Comparison of ENCODE assay signal across 1 cellular context in the genomic region with DNA sequence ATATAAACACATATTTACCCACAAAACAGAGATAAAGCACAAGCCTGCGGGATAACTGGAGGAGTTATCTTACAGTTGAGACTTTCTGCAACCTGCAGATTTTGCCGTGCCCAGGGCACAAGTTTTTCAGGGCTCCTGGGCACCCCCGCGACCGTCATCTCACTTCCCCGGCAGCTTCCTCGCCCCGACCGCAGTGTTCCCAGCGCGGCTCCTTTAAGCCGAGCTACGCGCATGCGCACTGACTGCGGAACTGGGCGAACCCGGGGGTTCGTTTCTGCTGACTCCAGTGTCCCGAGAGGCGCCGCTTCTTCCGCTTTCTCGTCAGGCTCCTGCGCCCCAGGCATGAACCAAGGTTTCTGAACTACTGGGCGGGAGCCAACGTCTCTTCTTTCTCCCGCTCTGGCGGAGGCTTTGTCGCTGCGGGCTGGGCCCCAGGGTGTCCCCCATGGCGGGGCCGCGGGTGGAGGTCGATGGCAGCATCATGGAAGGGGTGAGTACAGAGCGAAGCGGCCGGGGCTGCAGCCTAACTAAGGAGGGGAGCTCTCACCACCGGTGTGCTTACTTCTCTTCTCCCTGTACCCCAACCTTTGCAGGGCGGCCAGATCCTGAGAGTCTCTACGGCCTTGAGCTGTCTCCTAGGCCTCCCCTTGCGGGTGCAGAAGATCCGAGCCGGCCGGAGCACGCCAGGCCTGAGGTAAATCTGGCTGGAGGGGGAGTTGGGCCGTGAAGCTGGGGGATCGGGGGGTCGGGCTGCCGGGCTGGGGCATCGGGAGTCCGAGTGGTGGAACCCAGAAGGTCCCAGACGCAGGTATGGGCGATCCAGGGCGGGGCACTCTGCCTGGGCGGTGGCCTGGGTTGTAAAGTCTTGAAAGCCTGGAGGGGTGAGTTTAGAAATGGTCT.
TF ChIP-seq lines count a peak whose summit lies in the region.

A gene (plus strand): TSS at position 286 of the 900 bp plus-strand sequence. CDS start 160 bp downstream, at position 446.

TF ChIP-seq in HEK293, 187 proteins besides CTCF, POLR2A, EP300 and RAD21 (continued from another document and continues in another):
- TF ChIP-seq YY1 (tag by site-specific recombination; IDR thresholded peaks at IDR 0.05): peak; percentile 50; the same call in 1 of the 2 replicates
- TF ChIP-seq, protein P1, sequence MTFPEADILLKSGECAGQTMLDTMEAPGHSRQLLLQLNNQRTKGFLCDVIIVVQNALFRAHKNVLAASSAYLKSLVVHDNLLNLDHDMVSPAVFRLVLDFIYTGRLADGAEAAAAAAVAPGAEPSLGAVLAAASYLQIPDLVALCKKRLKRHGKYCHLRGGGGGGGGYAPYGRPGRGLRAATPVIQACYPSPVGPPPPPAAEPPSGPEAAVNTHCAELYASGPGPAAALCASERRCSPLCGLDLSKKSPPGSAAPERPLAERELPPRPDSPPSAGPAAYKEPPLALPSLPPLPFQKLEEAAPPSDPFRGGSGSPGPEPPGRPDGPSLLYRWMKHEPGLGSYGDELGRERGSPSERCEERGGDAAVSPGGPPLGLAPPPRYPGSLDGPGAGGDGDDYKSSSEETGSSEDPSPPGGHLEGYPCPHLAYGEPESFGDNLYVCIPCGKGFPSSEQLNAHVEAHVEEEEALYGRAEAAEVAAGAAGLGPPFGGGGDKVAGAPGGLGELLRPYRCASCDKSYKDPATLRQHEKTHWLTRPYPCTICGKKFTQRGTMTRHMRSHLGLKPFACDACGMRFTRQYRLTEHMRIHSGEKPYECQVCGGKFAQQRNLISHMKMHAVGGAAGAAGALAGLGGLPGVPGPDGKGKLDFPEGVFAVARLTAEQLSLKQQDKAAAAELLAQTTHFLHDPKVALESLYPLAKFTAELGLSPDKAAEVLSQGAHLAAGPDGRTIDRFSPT (tag by site-specific recombination; IDR thresholded peaks at IDR 0.05): no peak
- TF ChIP-seq ZNF776 (tag by site-specific recombination; IDR thresholded peaks at IDR 0.05; ENCODE audit: borderline replicate concordance): no peak
- TF ChIP-seq ZNF211 (tag by site-specific recombination; IDR thresholded peaks at IDR 0.05; ENCODE audit: low read depth): no peak
- TF ChIP-seq ZNF792 (tag by site-specific recombination; IDR thresholded peaks at IDR 0.05): no peak
- TF ChIP-seq ZNF501 (tag by site-specific recombination; IDR thresholded peaks at IDR 0.05): peak; percentile 59; the same call in 1 of the 2 replicates
- no peak for TF ChIP-seq ZNF214 (tag by site-specific recombination; IDR thresholded peaks at IDR 0.05; ENCODE audit: borderline replicate concordance)
- TF ChIP-seq ZNF530 (tag by site-specific recombination; IDR thresholded peaks at IDR 0.05; ENCODE audit: low read depth): no peak
- TF ChIP-seq ZNF623 (tag by site-specific recombination; IDR thresholded peaks at IDR 0.05): no peak
- TF ChIP-seq SP3 (tag by site-specific recombination; IDR thresholded peaks at IDR 0.05): no peak
- no peak for TF ChIP-seq ZNF548 (tag by site-specific recombination; IDR thresholded peaks at IDR 0.05)
- no peak for TF ChIP-seq ZNF404 (tag by site-specific recombination; IDR thresholded peaks at IDR 0.05)
- no peak for TF ChIP-seq ZNF169 (tag by site-specific recombination; IDR thresholded peaks at IDR 0.05)
- peak; percentile 78; the same call in 1 of the 2 replicates for TF ChIP-seq KLF1 (tag by site-specific recombination; IDR thresholded peaks at IDR 0.05)
- no peak for TF ChIP-seq ZNF558 (tag by site-specific recombination; IDR thresholded peaks at IDR 0.05)
- TF ChIP-seq ZFP3 (tag by site-specific recombination; IDR thresholded peaks at IDR 0.05; ENCODE audit: low read depth): no peak
- TF ChIP-seq ZBTB20 (tag by site-specific recombination; IDR thresholded peaks at IDR 0.05): peak; percentile 85
- no peak for TF ChIP-seq OSR2 (tag by site-specific recombination; IDR thresholded peaks at IDR 0.05)
- TF ChIP-seq, protein P2, sequence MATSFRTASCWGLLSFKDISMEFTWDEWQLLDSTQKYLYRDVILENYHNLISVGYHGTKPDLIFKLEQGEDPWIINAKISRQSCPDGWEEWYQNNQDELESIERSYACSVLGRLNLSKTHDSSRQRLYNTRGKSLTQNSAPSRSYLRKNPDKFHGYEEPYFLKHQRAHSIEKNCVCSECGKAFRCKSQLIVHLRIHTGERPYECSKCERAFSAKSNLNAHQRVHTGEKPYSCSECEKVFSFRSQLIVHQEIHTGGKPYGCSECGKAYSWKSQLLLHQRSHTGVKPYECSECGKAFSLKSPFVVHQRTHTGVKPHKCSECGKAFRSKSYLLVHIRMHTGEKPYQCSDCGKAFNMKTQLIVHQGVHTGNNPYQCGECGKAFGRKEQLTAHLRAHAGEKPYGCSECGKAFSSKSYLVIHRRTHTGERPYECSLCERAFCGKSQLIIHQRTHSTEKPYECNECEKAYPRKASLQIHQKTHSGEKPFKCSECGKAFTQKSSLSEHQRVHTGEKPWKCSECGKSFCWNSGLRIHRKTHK (tag by site-specific recombination; IDR thresholded peaks at IDR 0.05): no peak
- TF ChIP-seq ZNF184 (tag by site-specific recombination; IDR thresholded peaks at IDR 0.05): no peak
- no peak for TF ChIP-seq ZNF791 (tag by site-specific recombination; IDR thresholded peaks at IDR 0.05)
- peak; percentile 42; the same call in 1 of the 2 replicates for TF ChIP-seq SP7 (tag by site-specific recombination; IDR thresholded peaks at IDR 0.05)
- TF ChIP-seq SALL2 (tag by site-specific recombination; IDR thresholded peaks at IDR 0.05; ENCODE audit: borderline replicate concordance): no peak
- TF ChIP-seq ZNF112 (tag by site-specific recombination; IDR thresholded peaks at IDR 0.05): no peak
- TF ChIP-seq SCRT2 (tag by site-specific recombination; IDR thresholded peaks at IDR 0.05): no peak
- TF ChIP-seq, protein P3, sequence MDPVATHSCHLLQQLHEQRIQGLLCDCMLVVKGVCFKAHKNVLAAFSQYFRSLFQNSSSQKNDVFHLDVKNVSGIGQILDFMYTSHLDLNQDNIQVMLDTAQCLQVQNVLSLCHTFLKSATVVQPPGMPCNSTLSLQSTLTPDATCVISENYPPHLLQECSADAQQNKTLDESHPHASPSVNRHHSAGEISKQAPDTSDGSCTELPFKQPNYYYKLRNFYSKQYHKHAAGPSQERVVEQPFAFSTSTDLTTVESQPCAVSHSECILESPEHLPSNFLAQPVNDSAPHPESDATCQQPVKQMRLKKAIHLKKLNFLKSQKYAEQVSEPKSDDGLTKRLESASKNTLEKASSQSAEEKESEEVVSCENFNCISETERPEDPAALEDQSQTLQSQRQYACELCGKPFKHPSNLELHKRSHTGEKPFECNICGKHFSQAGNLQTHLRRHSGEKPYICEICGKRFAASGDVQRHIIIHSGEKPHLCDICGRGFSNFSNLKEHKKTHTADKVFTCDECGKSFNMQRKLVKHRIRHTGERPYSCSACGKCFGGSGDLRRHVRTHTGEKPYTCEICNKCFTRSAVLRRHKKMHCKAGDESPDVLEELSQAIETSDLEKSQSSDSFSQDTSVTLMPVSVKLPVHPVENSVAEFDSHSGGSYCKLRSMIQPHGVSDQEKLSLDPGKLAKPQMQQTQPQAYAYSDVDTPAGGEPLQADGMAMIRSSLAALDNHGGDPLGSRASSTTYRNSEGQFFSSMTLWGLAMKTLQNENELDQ (tag by site-specific recombination; IDR thresholded peaks at IDR 0.05; ENCODE audit: low read depth): no peak
- TF ChIP-seq ZNF2 (tag by site-specific recombination; IDR thresholded peaks at IDR 0.05): peak; percentile 56; the same call in 1 of the 2 replicates
- TF ChIP-seq ZNF670 (tag by site-specific recombination; IDR thresholded peaks at IDR 0.05; ENCODE audit: low read depth): no peak
- TF ChIP-seq, protein P4, sequence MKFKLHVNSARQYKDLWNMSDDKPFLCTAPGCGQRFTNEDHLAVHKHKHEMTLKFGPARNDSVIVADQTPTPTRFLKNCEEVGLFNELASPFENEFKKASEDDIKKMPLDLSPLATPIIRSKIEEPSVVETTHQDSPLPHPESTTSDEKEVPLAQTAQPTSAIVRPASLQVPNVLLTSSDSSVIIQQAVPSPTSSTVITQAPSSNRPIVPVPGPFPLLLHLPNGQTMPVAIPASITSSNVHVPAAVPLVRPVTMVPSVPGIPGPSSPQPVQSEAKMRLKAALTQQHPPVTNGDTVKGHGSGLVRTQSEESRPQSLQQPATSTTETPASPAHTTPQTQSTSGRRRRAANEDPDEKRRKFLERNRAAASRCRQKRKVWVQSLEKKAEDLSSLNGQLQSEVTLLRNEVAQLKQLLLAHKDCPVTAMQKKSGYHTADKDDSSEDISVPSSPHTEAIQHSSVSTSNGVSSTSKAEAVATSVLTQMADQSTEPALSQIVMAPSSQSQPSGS (tag by site-specific recombination; IDR thresholded peaks at IDR 0.05; ENCODE audit: low read depth): no peak
- no peak for TF ChIP-seq ZBTB1 (tag by site-specific recombination; IDR thresholded peaks at IDR 0.05)
- no peak for TF ChIP-seq ZNF155 (tag by site-specific recombination; IDR thresholded peaks at IDR 0.05)
- TF ChIP-seq GLIS2 (tag by site-specific recombination; IDR thresholded peaks at IDR 0.05): peak; percentile 95
- TF ChIP-seq RBAK (tag by site-specific recombination; IDR thresholded peaks at IDR 0.05): no peak
- no peak for TF ChIP-seq ZNF324 (tag by site-specific recombination; IDR thresholded peaks at IDR 0.05)
- TF ChIP-seq, protein P5, sequence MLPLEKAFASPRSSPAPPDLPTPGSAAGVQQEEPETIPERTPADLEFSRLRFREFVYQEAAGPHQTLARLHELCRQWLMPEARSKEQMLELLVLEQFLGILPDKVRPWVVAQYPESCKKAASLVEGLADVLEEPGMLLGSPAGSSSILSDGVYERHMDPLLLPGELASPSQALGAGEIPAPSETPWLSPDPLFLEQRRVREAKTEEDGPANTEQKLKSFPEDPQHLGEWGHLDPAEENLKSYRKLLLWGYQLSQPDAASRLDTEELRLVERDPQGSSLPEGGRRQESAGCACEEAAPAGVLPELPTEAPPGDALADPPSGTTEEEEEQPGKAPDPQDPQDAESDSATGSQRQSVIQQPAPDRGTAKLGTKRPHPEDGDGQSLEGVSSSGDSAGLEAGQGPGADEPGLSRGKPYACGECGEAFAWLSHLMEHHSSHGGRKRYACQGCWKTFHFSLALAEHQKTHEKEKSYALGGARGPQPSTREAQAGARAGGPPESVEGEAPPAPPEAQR (tag by site-specific recombination; IDR thresholded peaks at IDR 0.05): no peak
- TF ChIP-seq ZNF610 (tag by site-specific recombination; IDR thresholded peaks at IDR 0.05; ENCODE audit: borderline replicate concordance): no peak
- TF ChIP-seq, protein P6, sequence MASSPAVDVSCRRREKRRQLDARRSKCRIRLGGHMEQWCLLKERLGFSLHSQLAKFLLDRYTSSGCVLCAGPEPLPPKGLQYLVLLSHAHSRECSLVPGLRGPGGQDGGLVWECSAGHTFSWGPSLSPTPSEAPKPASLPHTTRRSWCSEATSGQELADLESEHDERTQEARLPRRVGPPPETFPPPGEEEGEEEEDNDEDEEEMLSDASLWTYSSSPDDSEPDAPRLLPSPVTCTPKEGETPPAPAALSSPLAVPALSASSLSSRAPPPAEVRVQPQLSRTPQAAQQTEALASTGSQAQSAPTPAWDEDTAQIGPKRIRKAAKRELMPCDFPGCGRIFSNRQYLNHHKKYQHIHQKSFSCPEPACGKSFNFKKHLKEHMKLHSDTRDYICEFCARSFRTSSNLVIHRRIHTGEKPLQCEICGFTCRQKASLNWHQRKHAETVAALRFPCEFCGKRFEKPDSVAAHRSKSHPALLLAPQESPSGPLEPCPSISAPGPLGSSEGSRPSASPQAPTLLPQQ (tag by site-specific recombination; IDR thresholded peaks at IDR 0.05): no peak; the same call in 1 of the 2 replicates
- TF ChIP-seq, protein P7, sequence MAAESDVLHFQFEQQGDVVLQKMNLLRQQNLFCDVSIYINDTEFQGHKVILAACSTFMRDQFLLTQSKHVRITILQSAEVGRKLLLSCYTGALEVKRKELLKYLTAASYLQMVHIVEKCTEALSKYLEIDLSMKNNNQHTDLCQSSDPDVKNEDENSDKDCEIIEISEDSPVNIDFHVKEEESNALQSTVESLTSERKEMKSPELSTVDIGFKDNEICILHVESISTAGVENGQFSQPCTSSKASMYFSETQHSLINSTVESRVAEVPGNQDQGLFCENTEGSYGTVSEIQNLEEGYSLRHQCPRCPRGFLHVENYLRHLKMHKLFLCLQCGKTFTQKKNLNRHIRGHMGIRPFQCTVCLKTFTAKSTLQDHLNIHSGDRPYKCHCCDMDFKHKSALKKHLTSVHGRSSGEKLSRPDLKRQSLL (tag by site-specific recombination; IDR thresholded peaks at IDR 0.05): no peak
- TF ChIP-seq ZNF10 (tag by site-specific recombination; IDR thresholded peaks at IDR 0.05): no peak
- TF ChIP-seq, protein P8, sequence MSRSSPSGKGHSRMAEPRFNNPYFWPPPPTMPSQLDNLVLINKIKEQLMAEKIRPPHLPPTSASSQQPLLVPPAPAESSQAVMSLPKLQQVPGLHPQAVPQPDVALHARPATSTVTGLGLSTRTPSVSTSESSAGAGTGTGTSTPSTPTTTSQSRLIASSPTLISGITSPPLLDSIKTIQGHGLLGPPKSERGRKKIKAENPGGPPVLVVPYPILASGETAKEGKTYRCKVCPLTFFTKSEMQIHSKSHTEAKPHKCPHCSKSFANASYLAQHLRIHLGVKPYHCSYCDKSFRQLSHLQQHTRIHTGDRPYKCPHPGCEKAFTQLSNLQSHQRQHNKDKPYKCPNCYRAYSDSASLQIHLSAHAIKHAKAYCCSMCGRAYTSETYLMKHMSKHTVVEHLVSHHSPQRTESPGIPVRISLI (tag by site-specific recombination; IDR thresholded peaks at IDR 0.05): no peak
- no peak for TF ChIP-seq ZNF416 (tag by site-specific recombination; IDR thresholded peaks at IDR 0.05)
- TF ChIP-seq HOXA7 (CRISPR knock-in tag; IDR thresholded peaks at IDR 0.05; ENCODE audit: borderline replicate concordance): no peak
- no peak for TF ChIP-seq ZSCAN30 (tag by site-specific recombination; IDR thresholded peaks at IDR 0.05)
- TF ChIP-seq TCF7L2 (IDR thresholded peaks at IDR 0.05; ENCODE audit: borderline replicate concordance, low read depth, low read length): no peak
- no peak for TF ChIP-seq GLI2 (tag by site-specific recombination; IDR thresholded peaks at IDR 0.05; ENCODE audit: borderline replicate concordance, low read depth)
- TF ChIP-seq, protein P9, sequence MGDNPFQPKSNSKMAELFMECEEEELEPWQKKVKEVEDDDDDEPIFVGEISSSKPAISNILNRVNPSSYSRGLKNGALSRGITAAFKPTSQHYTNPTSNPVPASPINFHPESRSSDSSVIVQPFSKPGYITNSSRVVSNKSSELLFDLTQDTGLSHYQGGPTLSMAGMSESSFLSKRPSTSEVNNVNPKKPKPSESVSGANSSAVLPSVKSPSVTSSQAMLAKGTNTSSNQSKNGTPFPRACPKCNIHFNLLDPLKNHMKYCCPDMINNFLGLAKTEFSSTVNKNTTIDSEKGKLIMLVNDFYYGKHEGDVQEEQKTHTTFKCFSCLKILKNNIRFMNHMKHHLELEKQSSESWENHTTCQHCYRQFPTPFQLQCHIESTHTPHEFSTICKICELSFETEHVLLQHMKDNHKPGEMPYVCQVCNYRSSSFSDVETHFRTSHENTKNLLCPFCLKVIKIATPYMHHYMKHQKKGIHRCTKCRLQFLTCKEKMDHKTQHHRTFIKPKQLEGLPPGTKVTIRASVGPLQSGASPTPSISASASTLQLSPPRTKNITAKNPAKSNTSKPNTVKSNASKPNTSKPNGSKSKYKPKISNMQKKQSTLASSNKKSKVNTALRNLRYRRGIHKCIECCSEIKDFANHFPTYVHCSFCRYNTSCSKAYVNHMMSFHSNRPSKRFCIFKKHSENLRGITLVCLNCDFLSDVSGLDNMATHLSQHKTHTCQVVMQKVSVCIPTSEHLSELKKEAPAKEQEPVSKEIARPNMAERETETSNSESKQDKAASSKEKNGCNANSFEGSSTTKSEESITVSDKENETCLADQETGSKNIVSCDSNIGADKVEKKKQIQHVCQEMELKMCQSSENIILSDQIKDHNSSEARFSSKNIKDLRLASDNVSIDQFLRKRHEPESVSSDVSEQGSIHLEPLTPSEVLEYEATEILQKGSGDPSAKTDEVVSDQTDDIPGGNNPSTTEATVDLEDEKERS (tag by site-specific recombination; IDR thresholded peaks at IDR 0.05): no peak
